8 cellular contexts compared by ENCODE assay signal in genomic region chr6:30066577-30067459, GRCh38. TPM values are rescaled to one million over a fixed set of nuclear protein-coding genes. Genes with fewer than 3 reads are reported as not detected.
DNase-seq lines count a peak whose midpoint lies in the region; ATAC-seq and TF ChIP-seq lines count a peak whose summit lies in the region.

PPP1R11 (plus strand) TSS chr6:30067198; CDS start chr6:30067411, 213 bp downstream.

- peak within 1 kb of the TSS; percentile 97 for H3K4me2 ChIP-seq in BLaER1

- peak within 1 kb of the TSS; percentile 75 for H3K9ac ChIP-seq in BLaER1

- peak within 1 kb of the TSS; percentile 96 for H3K27ac Mint-ChIP-seq in activated CD4-positive, alpha-beta T cell treated with anti-CD3 and anti-CD28 coated beads, Interleukin-2, amount 10 ng/mL, durations not matched to agents 7 days and 5 days

- H3K36me3 Mint-ChIP-seq in activated CD4-positive, alpha-beta T cell treated with anti-CD3 and anti-CD28 coated beads, Interleukin-2, amount 10 ng/mL, durations not matched to agents 7 days and 5 days (ENCODE audit: low read depth), result peaks cover 62% of the 10 kb centered on the region

- H3K36me3 ChIP-seq in BLaER1, result peaks cover 44% of the 10 kb centered on the region

- H3K4me1 Mint-ChIP-seq in activated CD4-positive, alpha-beta T cell treated with anti-CD3 and anti-CD28 coated beads, Interleukin-2, amount 10 ng/mL, durations not matched to agents 7 days and 5 days, result peaks cover 56% of the 10 kb centered on the region

- H3K4me1 ChIP-seq in BLaER1, result peaks cover 47% of the 10 kb centered on the region

- CTCF ChIA-PET in activated CD4-positive, alpha-beta T cell treated with anti-CD3 and anti-CD28 coated beads, Interleukin-2, amount 10 ng/mL, durations not matched to agents 7 days and 5 days (lab: Charles Lee), result interaction anchor here (0.6 to 1.9 kb wide), 7 partner anchors 9 to 82 kb away, joined by 3 to 6 read pairs (median 4); partner anchors contain the start of gene RNF39

- ATAC-seq in GM19328 (IDR thresholded peaks at IDR 0.05; ENCODE audit: unreplicated experiment) (peak; percentile 96), HG03520 (IDR thresholded peaks at IDR 0.05; ENCODE audit: unreplicated experiment) (peak; percentile 92)

- no peaks in the 10 kb centered on the region for H3K9me3 Mint-ChIP-seq in activated CD4-positive, alpha-beta T cell treated with anti-CD3 and anti-CD28 coated beads, Interleukin-2, amount 10 ng/mL, durations not matched to agents 7 days and 5 days

- peak within 1 kb of the TSS; percentile 73 for H3K4me3 ChIP-seq in BLaER1
- peak within 1 kb of the TSS; percentile 86 for H3K4me3 ChIP-seq in coronary artery

- no peaks in the 10 kb centered on the region for H3K9me3 ChIP-seq in BLaER1

- H4K20me1 ChIP-seq in BLaER1, result no peaks in the 10 kb centered on the region

- H3K27ac ChIP-seq in BLaER1 (peak within 1 kb of the TSS; percentile 75), coronary artery (peak within 1 kb of the TSS; percentile 77 to 94), layer of hippocampus (ENCODE audit: low read depth, low read length) (peak within 1 kb of the TSS; percentile 89)

- H3K27me3 ChIP-seq in BLaER1, result peaks cover 5% of the 10 kb centered on the region
- H3K27me3 ChIP-seq in layer of hippocampus (ENCODE audit: control insufficient read depth, insufficient read depth, low read length), result peaks cover 3% of the 10 kb centered on the region

- no peak for TF ChIP-seq CTCF in coronary artery (IDR thresholded peaks at IDR 0.05)

- H3K27me3 Mint-ChIP-seq in activated CD4-positive, alpha-beta T cell treated with anti-CD3 and anti-CD28 coated beads, Interleukin-2, amount 10 ng/mL, durations not matched to agents 7 days and 5 days, result peaks cover 8% of the 10 kb centered on the region

- POLR2A ChIA-PET in activated CD4-positive, alpha-beta T cell treated with anti-CD3 and anti-CD28 coated beads, Interleukin-2, amount 10 ng/mL, durations not matched to agents 7 days and 5 days (lab: Charles Lee), result interaction anchor here (0.5 to 0.6 kb wide), 2 partner anchors 621 to 1188 kb away, joined by 3 read pairs; no protein-coding TSS in a partner anchor

- peak within 1 kb of the TSS; percentile 93 for H3K4me3 Mint-ChIP-seq in activated CD4-positive, alpha-beta T cell treated with anti-CD3 and anti-CD28 coated beads, Interleukin-2, amount 10 ng/mL, durations not matched to agents 7 days and 5 days

- DNase-seq in NCI-H69 (lab: John Stamatoyannopoulos, UW) (peak; percentile 100), coronary artery (ENCODE audit: low spot score) (peak; percentile 99)
- DNase-seq in activated CD4-positive, alpha-beta T cell treated with anti-CD3 and anti-CD28 coated beads, Interleukin-2, amount 10 ng/mL, durations not matched to agents 7 days and 5 days, result peak; percentile 99
- peak; percentile 94 to 97 for DNase-seq in stimulated activated CD4-positive, alpha-beta T cell treated with anti-CD3 and anti-CD28 coated beads, Interleukin-1b, Interleukin-23, amount 100 ng/mL, for 4 hours (ENCODE audit: low read depth in 2 of 2)

RNA-seq across cellular contexts. Expression of gene PPP1R11, which starts in this region (rescaled TPM):
- 10 to 100 TPM; 57.9 to 73.7 TPM for total RNA-seq in activated CD4-positive, alpha-beta T cell treated with anti-CD3 and anti-CD28 coated beads, Interleukin-2, amount 10 ng/mL, durations not matched to agents 7 days and 5 days

Comparison
In these comparisons a context has a peak if more than half of its experiments do, and no peak if none do; other contexts are left out.
1. Peak in every context shown above with its lines: DNase-seq, ATAC-seq, H3K4me3 ChIP-seq and H3K27ac ChIP-seq.